Comparison of ENCODE assay signal across 17 cellular contexts in genomic region chr1:237145379-237145778, GRCh38.
DNase-seq lines count a peak whose midpoint lies in the region; ATAC-seq and TF ChIP-seq lines count a peak whose summit lies in the region.
"Had no signal": no experiment of that assay in that cellular context is flagged by ENCODE, and none has a peak within 500 bp of the region (broad histone marks: within the 10 kb centered on the region; RNA-seq: fewer than 3 reads in every experiment).

No MANE protein-coding gene starts in this region.

- no peaks in the 10 kb centered on the region for H3K79me1 ChIP-seq in neuronal stem cell (ENCODE audit: low read depth, low read length)

- H2AK5ac ChIP-seq in neuronal stem cell (ENCODE audit: low read depth, low read length) = no peak overlapping the region

- H3K4me3 ChIP-seq in coronary artery = no peak overlapping the region
- peak overlapping the region in 3 of 10 donors; percentile 0 to 16 (median 5) for H3K4me3 ChIP-seq in heart right ventricle
- H3K4me3 ChIP-seq in rectal smooth muscle tissue (ENCODE audit: low read length) = no peak overlapping the region
- no peak overlapping the region for H3K4me3 ChIP-seq in transverse colon
- no peak overlapping the region for H3K4me3 ChIP-seq in neuronal stem cell (ENCODE audit: low read length in 2 of 2)
- no peak overlapping the region for H3K4me3 ChIP-seq in lower lobe of right lung
- H3K4me3 ChIP-seq: GM23248, MG63, PC-9 had no signal

- DNase-seq in coronary artery (ENCODE audit: low spot score) (no peak), heart right ventricle (no peak), transverse colon (no peak), neuronal stem cell (ENCODE audit: low spot score) (no peak), lower lobe of right lung (no peak)
- DNase-seq: BE2C; CD4-positive, alpha-beta T cell; DMS79 treated with DMSO at 0.1 percent for 48 hours; GM23248; HCEC 1CT; MG63; NCI-H1092; NCI-H2081 treated with DMSO at 0.1 percent for 48 hours; NCI-H524; PC-9 had no signal

- 50 to 52% methylated on average over 1 of the region's 1 CpG for WGBS in heart right ventricle, 2 donors
- WGBS in transverse colon (ENCODE audit: low coverage in 1 of 2), 2 donors = 67 to 89% methylated on average over 1 of the region's 1 CpG
- WGBS in neuronal stem cell (ENCODE audit: extremely low coverage in 2 of 2, insufficient read length in 2 of 2, insufficient replicate concordance in 1 of 2), 2 donors = no CpG with 5 or more reads among the region's 1 CpG

- ATAC-seq in heart right ventricle (peak in 1 of 8 donors; percentile 50), GM18505 (IDR thresholded peaks at IDR 0.05; ENCODE audit: unreplicated experiment) (no peak), lower lobe of right lung (no peak)

- H2AFZ ChIP-seq in neuronal stem cell (ENCODE audit: low read length) = no peak overlapping the region
- H2AFZ ChIP-seq: GM23248, PC-9 had no signal

- H2BK15ac ChIP-seq in neuronal stem cell (ENCODE audit: low read length) = no peak overlapping the region

- H3K9me3 ChIP-seq in heart right ventricle = no peaks in the 10 kb centered on the region
- no peaks in the 10 kb centered on the region for H3K9me3 ChIP-seq in transverse colon
- no peaks in the 10 kb centered on the region for H3K9me3 ChIP-seq in neuronal stem cell (replicated peaks in 1 of 2; ENCODE audit: control insufficient read depth in 2 of 2, insufficient read depth in 1 of 2, low read depth in 1 of 2, low read length in 2 of 2)
- H3K9me3 ChIP-seq in lower lobe of right lung = no peaks in the 10 kb centered on the region
- H3K9me3 ChIP-seq: BE2C, MG63 had no signal

- H4K91ac ChIP-seq in neuronal stem cell (ENCODE audit: low read depth, low read length, poor library complexity) = no peak overlapping the region

- no peak overlapping the region for H3K4me2 ChIP-seq in neuronal stem cell (ENCODE audit: insufficient read depth, low read length, poor library complexity, severe bottlenecking)
- H3K4me2 ChIP-seq: PC-9 had no signal

- no peak overlapping the region for H2BK12ac ChIP-seq in neuronal stem cell (ENCODE audit: low read length)

- H2BK120ac ChIP-seq in neuronal stem cell (ENCODE audit: low read depth, low read length) = no peak overlapping the region

- no peak for TF ChIP-seq EP300 in transverse colon (IDR thresholded peaks at IDR 0.05; ENCODE audit: low read depth)

- H3K36me3 ChIP-seq in heart right ventricle (no peaks in the 10 kb centered on the region), rectal smooth muscle tissue (ENCODE audit: control insufficient read depth, insufficient read depth, low read length) (no peaks in the 10 kb centered on the region), transverse colon (no peaks in the 10 kb centered on the region), neuronal stem cell (replicated peaks in 1 of 2; ENCODE audit: control insufficient read depth in 2 of 2, insufficient read depth in 2 of 2, low read length in 2 of 2) (no peaks in the 10 kb centered on the region), lower lobe of right lung (no peaks in the 10 kb centered on the region)
- H3K36me3 ChIP-seq: BE2C, MG63 had no signal

- TF ChIP-seq CTCF in coronary artery (IDR thresholded peaks at IDR 0.05) (no peak), heart right ventricle (IDR thresholded peaks at IDR 0.05) (no peak), transverse colon (IDR thresholded peaks at IDR 0.05) (no peak), lower lobe of right lung (IDR thresholded peaks at IDR 0.05) (no peak)

- H3K14ac ChIP-seq in neuronal stem cell (ENCODE audit: low read length) = no peak overlapping the region

- intact Hi-C loops in heart right ventricle (cut with DNase I) = no loop called here
- intact Hi-C loops in transverse colon (cut with DNase I; ENCODE audit: low total_unique reads) = no loop called here
- intact Hi-C loops in lower lobe of right lung (cut with DNase I) = no loop called here

- no peak overlapping the region for H3K4ac ChIP-seq in neuronal stem cell (ENCODE audit: low read length)

- no peak overlapping the region for H2BK5ac ChIP-seq in neuronal stem cell (ENCODE audit: low read length)

- no peak overlapping the region for H3K18ac ChIP-seq in neuronal stem cell (ENCODE audit: low read length)

- in situ Hi-C loops in transverse colon (cut with MboI; ENCODE audit: low pct_ligation_motif_present in 1 of 4, low pct_unique_long_range_greater_than_20kb in 1 of 4, low sequenced_read_pairs in 3 of 4) = no loop called here

- H3K4me1 ChIP-seq in heart right ventricle (peaks cover 7 to 98% (median 70%) of the 10 kb centered on the region in 9 donors), rectal smooth muscle tissue (ENCODE audit: control insufficient read depth, insufficient read depth, low read length) (peaks cover 30% of the 10 kb centered on the region), transverse colon (peaks cover 0 to 17% (median 7%) of the 10 kb centered on the region in 4 donors), neuronal stem cell (ENCODE audit: control insufficient read depth in 2 of 2, insufficient read depth in 1 of 2, low read depth in 1 of 2, low read length in 2 of 2) (no peaks in the 10 kb centered on the region), lower lobe of right lung (peaks cover 6% of the 10 kb centered on the region)
- H3K4me1 ChIP-seq: BE2C had no signal

- H3K27ac ChIP-seq in coronary artery (peak overlapping the region; percentile 53 to 75), heart right ventricle (peak overlapping the region; percentile 33 to 77 (median 69)), rectal smooth muscle tissue (ENCODE audit: low read depth, low read length) (peak overlapping the region; percentile 54), transverse colon (peak overlapping the region; percentile 27 to 54 (median 38)), neuronal stem cell (replicated peaks; ENCODE audit: low read length) (no peak overlapping the region), lower lobe of right lung (no peak overlapping the region)
- H3K27ac ChIP-seq: GM23248, PC-9 had no signal

- H3K9ac ChIP-seq in rectal smooth muscle tissue (ENCODE audit: low read length) (no peak overlapping the region), neuronal stem cell (ENCODE audit: low read depth, low read length, poor library complexity) (no peak overlapping the region)
- H3K9ac ChIP-seq: GM23248 had no signal

- TF ChIP-seq POLR2A in transverse colon (IDR thresholded peaks at IDR 0.05) (no peak), GM18505 (IDR thresholded peaks at IDR 0.05; ENCODE audit: borderline replicate concordance, extremely low read depth, insufficient read depth, insufficient read length) (no peak)

- H4K8ac ChIP-seq in neuronal stem cell (ENCODE audit: low read depth, low read length) = no peak overlapping the region

- no peaks in the 10 kb centered on the region for H3K27me3 ChIP-seq in heart right ventricle
- no peaks in the 10 kb centered on the region for H3K27me3 ChIP-seq in rectal smooth muscle tissue (ENCODE audit: control insufficient read depth, insufficient read depth, low read length)
- H3K27me3 ChIP-seq in transverse colon = no peaks in the 10 kb centered on the region
- no peaks in the 10 kb centered on the region for H3K27me3 ChIP-seq in neuronal stem cell (ENCODE audit: control insufficient read depth in 3 of 3, insufficient read depth in 3 of 3, low read depth in 1 of 3, low read length in 3 of 3)
- no peaks in the 10 kb centered on the region for H3K27me3 ChIP-seq in lower lobe of right lung (ENCODE audit: low read depth)
- H3K27me3 ChIP-seq: BE2C had no signal

- H3K23ac ChIP-seq in neuronal stem cell (ENCODE audit: low read depth, low read length, poor library complexity) = no peak overlapping the region

Comparison
In these comparisons a context has a peak if more than half of its experiments do, and no peak if none do; other contexts are left out.
1. H3K27ac ChIP-seq: peak in coronary artery (2 of 2), heart right ventricle (10 of 10), rectal smooth muscle tissue (single experiment) and transverse colon (4 of 4); none in neuronal stem cell (single experiment) and lower lobe of right lung (single experiment).